33 cellular contexts compared by ENCODE assay signal in the genomic region with DNA sequence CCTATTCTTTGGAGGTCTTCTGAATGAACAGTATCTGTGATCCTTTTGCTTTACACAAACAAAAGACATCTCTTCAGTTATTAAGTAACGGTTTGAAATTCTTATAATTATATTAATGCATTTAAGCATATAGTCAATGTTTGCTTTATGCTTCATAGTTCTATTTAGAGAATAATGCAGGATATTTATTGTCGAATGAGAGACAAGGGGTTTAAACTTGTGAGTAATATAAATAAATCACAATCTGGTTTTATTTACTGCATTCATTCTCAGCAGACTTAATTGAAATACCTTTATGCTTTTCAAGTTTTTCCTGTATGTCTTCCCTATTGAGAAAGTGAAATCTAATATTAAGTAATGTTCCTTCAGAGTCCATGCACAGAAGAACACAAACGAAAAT.
"Had no signal": no experiment of that assay in that cellular context is flagged by ENCODE, and none has a peak within 500 bp of the region (broad histone marks: within the 10 kb centered on the region; RNA-seq: fewer than 3 reads in every experiment).

No MANE protein-coding gene starts in this region.

- H3K36me3 ChIP-seq: MG63 had no signal

- H3K4me2 ChIP-seq: KMS-11 had no signal

- DNase-seq: Karpas-422, Kasumi-1, KG1, MG63, MM.1S, MV-4-11, NCI-H1048, NCI-H1092, NCI-H1092 treated with DMSO at 0.1 percent for 48 hours, NCI-H1105, NCI-H1105 treated with DMSO at 0.1 percent for 48 hours, NCI-H1417 treated with DMSO at 0.1 percent for 48 hours, NCI-H1436, NCI-H1436 treated with DMSO at 0.1 percent for 48 hours, NCI-H146, NCI-H1694, NCI-H1694 treated with DMSO at 0.1 percent for 48 hours, NCI-H187, NCI-H187 treated with DMSO at 0.1 percent for 48 hours, NCI-H1930, NCI-H2029, NCI-H2029 treated with DMSO at 0.1 percent for 48 hours, NCI-H2081, NCI-H2081 treated with DMSO at 0.1 percent for 48 hours, NCI-H2107, NCI-H2171, NCI-H2171 treated with DMSO at 0.1 percent for 48 hours, NCI-H2227 treated with DMSO at 0.1 percent for 48 hours, NCI-H345, NCI-H446, NCI-H446 treated with DMSO at 0.1 percent for 48 hours, NCI-H510A had no signal

- H3K27me3 ChIP-seq: MG63 had no signal

- H3K4me3 ChIP-seq: MG63 had no signal

- H3K9me3 ChIP-seq: MG63 had no signal

- H3K9ac ChIP-seq: KMS-11 had no signal

- H3K27ac ChIP-seq: KMS-11 had no signal
